Comparison of ENCODE assay signal across 10 cellular contexts in genomic region chr2:85435986-85436835, GRCh38. TPM values are rescaled to one million over a fixed set of nuclear protein-coding genes. Genes with fewer than 3 reads are reported as not detected.
DNase-seq lines count a peak whose midpoint lies in the region; ATAC-seq, FAIRE-seq and TF ChIP-seq lines count a peak whose summit lies in the region.
"Had no signal": no experiment of that assay in that cellular context is flagged by ENCODE, and none has a peak within 500 bp of the region (broad histone marks: within the 10 kb centered on the region; RNA-seq: fewer than 3 reads in every experiment).

No MANE protein-coding gene starts in this region.

- H3K27ac ChIP-seq in kidney (ENCODE audit: low read depth in 2 of 2, low read length in 2 of 2) (peak overlapping the region; percentile 88 to 90), stomach (peak overlapping the region; percentile 94 to 98 (median 97))

- H3K9ac ChIP-seq in kidney (ENCODE audit: low read length in 2 of 2), result peak overlapping the region in 1 of 2 donors; percentile 64

- intact Hi-C loops in kidney (cut with DNase I) (no loop called here), stomach (cut with DNase I; ENCODE audit: low total_unique reads) (no loop called here)

- peaks cover 15% of the 10 kb centered on the region for H3K4me1 Mint-ChIP-seq in T-helper 17 cell

- no peaks in the 10 kb centered on the region for H3K27me3 ChIP-seq in stomach

- H3K27ac Mint-ChIP-seq in T-helper 17 cell, result peak overlapping the region; percentile 90

- no peak overlapping the region for H3K4me3 ChIP-seq in kidney (ENCODE audit: low read length in 2 of 2)
- no peak overlapping the region for H3K4me3 ChIP-seq in stomach

- H3K4me3 Mint-ChIP-seq in T-helper 17 cell, result peak overlapping the region; percentile 92

- no peaks in the 10 kb centered on the region for H3K27me3 Mint-ChIP-seq in T-helper 17 cell

- WGBS in stomach, 5 donors, result 89 to 98% (median 92%) methylated on average over 15 to 16 of the region's 16 CpGs

- no peak for TF ChIP-seq EP300 in stomach (IDR thresholded peaks at IDR 0.05)

- ATAC-seq in T-helper 17 cell (no peak), GM19351 (IDR thresholded peaks at IDR 0.05; ENCODE audit: unreplicated experiment) (no peak)

- no peaks in the 10 kb centered on the region for H3K36me3 Mint-ChIP-seq in T-helper 17 cell (ENCODE audit: low read depth)

- H3K9me3 ChIP-seq in T-helper 17 cell (ENCODE audit: control insufficient read depth, low read length, poor library complexity, severe bottlenecking), result no peaks in the 10 kb centered on the region
- no peaks in the 10 kb centered on the region for H3K9me3 ChIP-seq in kidney (ENCODE audit: control insufficient read depth in 1 of 2, low read length in 2 of 2)
- no peaks in the 10 kb centered on the region for H3K9me3 ChIP-seq in stomach

- H3K4me1 ChIP-seq in kidney (ENCODE audit: control insufficient read depth in 1 of 2, insufficient read depth in 1 of 2, low read depth in 1 of 2, low read length in 2 of 2) (peaks cover 44% of the 10 kb centered on the region in 2 donors), stomach (peaks cover 46 to 71% (median 67%) of the 10 kb centered on the region in 4 donors)

- no peak for TF ChIP-seq CTCF in kidney (IDR thresholded peaks at IDR 0.05; ENCODE audit: borderline replicate concordance, extremely low read depth, insufficient read depth)
- TF ChIP-seq CTCF in stomach (IDR thresholded peaks at IDR 0.05), result no peak

- no peak for FAIRE-seq in kidney (lab: Jason Lieb, UNC)

- DNase-seq in NCI-H526 (lab: John Stamatoyannopoulos, UW) (peak; percentile 33 to 55), NCI-H526 treated with DMSO at 0.1 percent for 48 hours (lab: John Stamatoyannopoulos, UW) (no peak), T-helper 17 cell (no peak), kidney (peak; percentile 81), stomach (no peak), EL (no peak)
- no peak for DNase-seq in activated T-cell treated with anti-CD3 and anti-CD28 coated beads, Interleukin-2, amount 50 U/mL, for 1 hour
- DNase-seq: Kasumi-1 had no signal

- TF ChIP-seq POLR2A in stomach (IDR thresholded peaks at IDR 0.05), result no peak

- no peaks in the 10 kb centered on the region for H3K36me3 ChIP-seq in kidney (ENCODE audit: control insufficient read depth in 1 of 2, insufficient read depth in 2 of 2, low read length in 2 of 2)
- H3K36me3 ChIP-seq in stomach, result no peaks in the 10 kb centered on the region

RNA-seq across cellular contexts. Expression of gene SH2D6, which starts 17.7 kb away (rescaled TPM):
- under 1 TPM; 0.26 to 0.40 TPM for total RNA-seq in T-helper 17 cell
- 0.98 TPM for total RNA-seq in kidney
- polyA plus RNA-seq in kidney (ENCODE audit: insufficient read depth, low read depth, low replicate concordance), result 3.2 TPM
- total RNA-seq in stomach, result 10 to 100 TPM in 2 of 5 donors, 1 to 10 TPM in 1, not detected in 2; 2.2 to 14.5 (median 13.4) TPM
- polyA plus RNA-seq in stomach, result 1 to 10 TPM; 1.1 to 2.3 (median 1.2) TPM
- total RNA-seq: epithelial cell of proximal tubule had no signal

RNA-seq across cellular contexts. Expression of gene CAPG, which starts 26.0 kb away (rescaled TPM):
- total RNA-seq in T-helper 17 cell (10 to 100 TPM; 51.6 to 90.3 TPM), kidney (377 TPM), stomach (100 to 1,000 TPM in 2 of 5 donors, 10 to 100 TPM in 3; 35.0 to 135 (median 50.8) TPM)
- polyA plus RNA-seq in kidney (ENCODE audit: insufficient read depth, low read depth, low replicate concordance) (361 TPM), stomach (100 to 1,000 TPM; 146 to 350 (median 157) TPM)

Comparison
In these comparisons a context has a peak if more than half of its experiments do, and no peak if none do; other contexts are left out.
1. DNase-seq: peak in NCI-H526 (2 of 2) and kidney (single experiment); none in NCI-H526 treated with DMSO at 0.1 percent for 48 hours (single experiment), T-helper 17 cell (0 of 3), stomach (single experiment), activated T-cell treated with anti-CD3 and anti-CD28 coated beads, Interleukin-2, amount 50 U/mL, for 1 hour (single experiment) and EL (single experiment).